27 cellular contexts compared by ENCODE assay signal in genomic region chr15:51274956-51275355, GRCh38.
"Had no signal": no experiment of that assay in that cellular context is flagged by ENCODE, and none has a peak within 500 bp of the region (broad histone marks: within the 10 kb centered on the region; RNA-seq: fewer than 3 reads in every experiment).

No MANE protein-coding gene starts in this region.

- ATAC-seq: heart right ventricle, left colon, mucosa of descending colon, right lobe of liver had no signal

- H3K36me3 Mint-ChIP-seq: activated naive CD4-positive, alpha-beta T cell treated with anti-CD3 and anti-CD28 coated beads, Interleukin-2, amount 10 ng/mL, durations not matched to agents 7 days and 5 days; memory B cell; stimulated activated memory B cell treated with anti-CD40 and anti-IgM and Interleukin-4, amounts not matched to agents 10 μg/mL and 1 μg/mL and 100 μg/mL, for 72 hours had no signal

- H3K4me1 Mint-ChIP-seq: activated naive CD4-positive, alpha-beta T cell treated with anti-CD3 and anti-CD28 coated beads, Interleukin-2, amount 10 ng/mL, durations not matched to agents 7 days and 5 days; memory B cell; stimulated activated memory B cell treated with anti-CD40 and anti-IgM and Interleukin-4, amounts not matched to agents 10 μg/mL and 1 μg/mL and 100 μg/mL, for 72 hours had no signal

- H3K27ac ChIP-seq: adrenal gland, ascending aorta, brain microvascular endothelial cell, heart right ventricle, right lobe of liver, skin epidermis, testis, uterus had no signal

- H3K36me3 ChIP-seq: adrenal gland, ascending aorta, brain microvascular endothelial cell, heart right ventricle, right lobe of liver, uterus had no signal

- DNase-seq: activated CD4-positive, CD25-positive, alpha-beta regulatory T cell; activated effector memory CD4-positive, alpha-beta T cell treated with Interleukin-2 at 50 U/mL for 16 hours; activated naive CD4-positive, alpha-beta T cell treated with anti-CD3 and anti-CD28 coated beads, Interleukin-2, amount 10 ng/mL, durations not matched to agents 7 days and 5 days; activated T-cell treated with anti-CD3 and anti-CD28 coated beads, Interleukin-2, amount 50 U/mL, for 24 hours; adrenal gland; brain microvascular endothelial cell; caudate nucleus; dermis blood vessel endothelial cell; effector CD8-positive, alpha-beta T cell; erythroblast; foreskin fibroblast; heart right ventricle; islet precursor cell; left colon; mucosa of descending colon; posterior cingulate gyrus; right lobe of liver; stimulated activated CD4-positive, alpha-beta T cell treated with anti-CD3 and anti-CD28 coated beads, Interleukin-1b, Interleukin-23, amount 100 ng/mL, for 48 hours; testis; trophoblast cell; uterus had no signal

- H3K9me3 Mint-ChIP-seq: activated naive CD4-positive, alpha-beta T cell treated with anti-CD3 and anti-CD28 coated beads, Interleukin-2, amount 10 ng/mL, durations not matched to agents 7 days and 5 days; activated T-cell treated with anti-CD3 and anti-CD28 coated beads, Interleukin-2, amount 50 U/mL, for 24 hours; memory B cell; neural crest cell; stimulated activated memory B cell treated with anti-CD40 and anti-IgM and Interleukin-4, amounts not matched to agents 10 μg/mL and 1 μg/mL and 100 μg/mL, for 72 hours; T-helper 1 cell treated with Interleukin-12 subunit alpha and Interleukin-12 subunit beta and Interleukin-4 antibody, amounts not matched to agents 30 μg/mL and 1 μg/mL, for 36 hours had no signal

- H3K27me3 ChIP-seq: adrenal gland, ascending aorta, right lobe of liver, testis, uterus had no signal

- H3K27ac Mint-ChIP-seq: activated naive CD4-positive, alpha-beta T cell treated with anti-CD3 and anti-CD28 coated beads, Interleukin-2, amount 10 ng/mL, durations not matched to agents 7 days and 5 days; activated T-cell treated with anti-CD3 and anti-CD28 coated beads, Interleukin-2, amount 50 U/mL, for 24 hours; memory B cell; stimulated activated memory B cell treated with anti-CD40 and anti-IgM and Interleukin-4, amounts not matched to agents 10 μg/mL and 1 μg/mL and 100 μg/mL, for 72 hours; T-helper 1 cell treated with Interleukin-12 subunit alpha and Interleukin-12 subunit beta and Interleukin-4 antibody, amounts not matched to agents 30 μg/mL and 1 μg/mL, for 36 hours had no signal

- H3K4me1 ChIP-seq: adrenal gland, ascending aorta, right lobe of liver, testis, uterus had no signal

- H3K4me3 Mint-ChIP-seq: activated naive CD4-positive, alpha-beta T cell treated with anti-CD3 and anti-CD28 coated beads, Interleukin-2, amount 10 ng/mL, durations not matched to agents 7 days and 5 days; activated T-cell treated with anti-CD3 and anti-CD28 coated beads, Interleukin-2, amount 50 U/mL, for 24 hours; memory B cell; neural crest cell; stimulated activated memory B cell treated with anti-CD40 and anti-IgM and Interleukin-4, amounts not matched to agents 10 μg/mL and 1 μg/mL and 100 μg/mL, for 72 hours; T-helper 1 cell treated with Interleukin-12 subunit alpha and Interleukin-12 subunit beta and Interleukin-4 antibody, amounts not matched to agents 30 μg/mL and 1 μg/mL, for 36 hours had no signal

- H3K9me3 ChIP-seq: adrenal gland, ascending aorta, heart right ventricle, mucosa of descending colon, right lobe of liver, testis, uterus had no signal

- H3K4me3 ChIP-seq: adrenal gland, ascending aorta, heart right ventricle, mucosa of descending colon, right lobe of liver, skin epidermis, testis, uterus had no signal
